Comparison of ENCODE assay signal across 18 cellular contexts in genomic region chr2:96546797-96547196, GRCh38. TPM values are rescaled to one million over a fixed set of nuclear protein-coding genes. Genes with fewer than 3 reads are reported as not detected.
DNase-seq lines count a peak whose midpoint lies in the region; ATAC-seq lines count a peak whose summit lies in the region.
"Had no signal": no experiment of that assay in that cellular context is flagged by ENCODE, and none has a peak within 500 bp of the region (broad histone marks: within the 10 kb centered on the region; RNA-seq: fewer than 3 reads in every experiment).

No MANE protein-coding gene starts in this region.

- intact Hi-C loops in posterior vena cava (cut with DNase I): no loop called here

- no peak overlapping the region for H3K27ac ChIP-seq in HUES6 (ENCODE audit: low read depth, low read length)
- H3K27ac ChIP-seq: brain microvascular endothelial cell, esophagus muscularis mucosa, left lung, uterus had no signal

- peak; percentile 8 for ATAC-seq in activated T-helper 17 cell treated with anti-CD3 and anti-CD28 coated beads, Interleukin-2, amount 50 U/mL, for 72 hours (replicated peaks)
- ATAC-seq: right cardiac atrium had no signal

- H3K9ac ChIP-seq in HUES6 (ENCODE audit: low read length): no peak overlapping the region

- H3K9me3 ChIP-seq in HUES6 (ENCODE audit: control insufficient read depth, insufficient read depth, low read depth, low read length): 0 out of 2 replicates have a peak, but pooled peaks cover 3% of the 10 kb centered on the region
- H3K9me3 ChIP-seq: esophagus muscularis mucosa, left lung, mucosa of descending colon, uterus had no signal

- H3K36me3 ChIP-seq in HUES6 (ENCODE audit: control insufficient read depth, insufficient read depth, low read length): no peaks in the 10 kb centered on the region
- H3K36me3 ChIP-seq: uterus had no signal

- peaks cover 7% of the 10 kb centered on the region for H3K4me1 ChIP-seq in HUES6 (ENCODE audit: control insufficient read depth, insufficient read depth, low read length)

- H3K9me3 Mint-ChIP-seq in activated T-helper 17 cell treated with anti-CD3 and anti-CD28 coated beads, Interleukin-2, amount 50 U/mL, for 72 hours: no peaks in the 10 kb centered on the region

- no peaks in the 10 kb centered on the region for H3K27me3 ChIP-seq in HUES6 (ENCODE audit: control insufficient read depth, insufficient read depth, low read length)
- H3K27me3 ChIP-seq: brain microvascular endothelial cell, esophagus muscularis mucosa, left lung, uterus had no signal

- H3K27ac Mint-ChIP-seq in activated T-helper 17 cell treated with anti-CD3 and anti-CD28 coated beads, Interleukin-2, amount 50 U/mL, for 72 hours: peak overlapping the region; percentile 81

- peak; percentile 40 for DNase-seq in activated T-cell treated with anti-CD3 and anti-CD28 coated beads, Interleukin-2, amount 50 U/mL, for 1 hour
- DNase-seq in activated T-cell treated with anti-CD3 and anti-CD28 coated beads for 4 hours (no peak), posterior vena cava (ENCODE audit: low spot score) (peak; percentile 70), NCI-H2029 (lab: John Stamatoyannopoulos, UW) (no peak), epidermal melanocyte (ENCODE audit: insufficient read length, low spot score) (no peak), NCI-H1105 treated with DMSO at 0.1 percent for 48 hours (lab: John Stamatoyannopoulos, UW) (no peak)
- DNase-seq: brain microvascular endothelial cell, Calu3, NCI-H1694, NCI-H345, nucleus accumbens, uterus had no signal

- peak overlapping the region; percentile 68 for H3K4me3 Mint-ChIP-seq in activated T-helper 17 cell treated with anti-CD3 and anti-CD28 coated beads, Interleukin-2, amount 50 U/mL, for 72 hours

- H3K4me1 Mint-ChIP-seq in activated T-helper 17 cell treated with anti-CD3 and anti-CD28 coated beads, Interleukin-2, amount 50 U/mL, for 72 hours: peaks cover 37% of the 10 kb centered on the region

- peaks cover 95% of the 10 kb centered on the region for H3K36me3 Mint-ChIP-seq in activated T-helper 17 cell treated with anti-CD3 and anti-CD28 coated beads, Interleukin-2, amount 50 U/mL, for 72 hours (ENCODE audit: low read depth)

- no peaks in the 10 kb centered on the region for H3K27me3 Mint-ChIP-seq in activated T-helper 17 cell treated with anti-CD3 and anti-CD28 coated beads, Interleukin-2, amount 50 U/mL, for 72 hours

- peak overlapping the region; percentile 12; the same call in 1 of the 2 replicates for H3K4me3 ChIP-seq in HUES6 (ENCODE audit: low read depth, low read length)
- H3K4me3 ChIP-seq: esophagus muscularis mucosa, left lung, mucosa of descending colon, uterus had no signal

RNA-seq across cellular contexts. Expression of gene ARID5A, which starts 10.2 kb away (rescaled TPM):
- total RNA-seq in activated T-helper 17 cell treated with anti-CD3 and anti-CD28 coated beads, Interleukin-2, amount 50 U/mL, for 72 hours: 100 to 1,000 TPM; 181 to 252 TPM
- 100 to 1,000 TPM in 1 of 2 donors, 10 to 100 TPM in 1; 67.4 to 179 TPM for total RNA-seq in posterior vena cava

RNA-seq across cellular contexts. Expression of gene NEURL3, which starts 41.6 kb away (rescaled TPM):
- total RNA-seq in activated T-helper 17 cell treated with anti-CD3 and anti-CD28 coated beads, Interleukin-2, amount 50 U/mL, for 72 hours: 1 to 10 TPM in 1 of 2 donors, under 1 TPM in 1; 0.91 to 3.4 TPM
- total RNA-seq in posterior vena cava: under 1 TPM in 1 of 2 donors, not detected in 1; 0.14 TPM
- total RNA-seq: esophagus muscularis mucosa, uterus had no signal

Comparison
In these comparisons a context has a peak if more than half of its experiments do, and no peak if none do; other contexts are left out.
1. DNase-seq: peak in activated T-cell treated with anti-CD3 and anti-CD28 coated beads, Interleukin-2, amount 50 U/mL, for 1 hour (single experiment) and posterior vena cava (single experiment); none in activated T-cell treated with anti-CD3 and anti-CD28 coated beads for 4 hours (single experiment), NCI-H2029 (single experiment), epidermal melanocyte (single experiment) and NCI-H1105 treated with DMSO at 0.1 percent for 48 hours (single experiment).